ENCODE assay signal across 16 cellular contexts in the genomic region with DNA sequence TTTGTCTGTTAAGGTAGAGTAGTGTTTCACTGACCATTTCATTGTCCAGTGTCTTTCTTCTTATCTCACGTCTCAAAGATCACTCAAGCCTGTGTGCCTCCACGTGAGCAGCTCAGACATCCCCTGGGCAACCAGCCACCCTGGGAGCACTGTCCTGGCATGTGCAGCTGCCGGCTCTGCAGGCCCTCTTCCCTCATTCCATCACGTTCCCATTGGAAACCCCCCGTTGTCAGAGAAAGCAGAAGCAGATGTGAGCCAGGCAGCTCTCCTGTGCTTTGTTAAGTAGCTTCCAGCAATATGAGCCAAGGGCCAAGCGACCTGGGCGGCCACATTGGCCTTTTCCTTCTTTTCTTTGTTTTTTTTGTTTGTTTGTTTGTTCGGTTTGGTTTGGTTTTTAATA.
"Had no signal": no experiment of that assay in that cellular context is flagged by ENCODE, and none has a peak within 500 bp of the region (broad histone marks: within the 10 kb centered on the region; RNA-seq: fewer than 3 reads in every experiment).

No MANE protein-coding gene starts in this region.

- H3K27me3 ChIP-seq: cardiac muscle cell, esophagus squamous epithelium had no signal

- H3K27ac Mint-ChIP-seq: activated naive CD4-positive, alpha-beta T cell treated with anti-CD3 and anti-CD28 coated beads for 36 hours; activated naive CD8-positive, alpha-beta T cell treated with anti-CD3 and anti-CD28 coated beads, Interleukin-2, amount 50 U/mL, for 24 hours; activated T-helper 2 cell treated with anti-CD3 and anti-CD28 coated beads, Interferon-gamma antibody, Interleukin-2, Interleukin-4, amounts not matched to agents 10 μg/mL and 5 μg/mL and 100 μg/mL, durations not matched to agents 14 hours and 24 hours and 36 hours; natural killer cell treated with Interleukin-12 subunit alpha and Interleukin-12 subunit beta and Interleukin-15 and Interleukin-18, amount 100 ng/mL, for 72 hours; stimulated activated effector memory CD8-positive, alpha-beta T cell treated with anti-CD3 and anti-CD28 coated beads, Interleukin-12 subunit alpha, Interleukin-12 subunit beta, amount 100 ng/mL, for 72 hours had no signal

- H3K4me1 ChIP-seq: esophagus squamous epithelium, psoas muscle had no signal

- DNase-seq: activated CD4-positive, alpha-beta T cell treated with anti-CD3 and anti-CD28 coated beads, Interleukin-2, amount 50 U/mL, for 48 hours; activated CD4-positive, CD25-positive, alpha-beta regulatory T cell treated with anti-CD3 and anti-CD28 coated beads, Interleukin-2, amount 50 U/mL, for 72 hours; activated naive CD4-positive, alpha-beta T cell treated with anti-CD3 and anti-CD28 coated beads for 36 hours; activated naive CD8-positive, alpha-beta T cell treated with anti-CD3 and anti-CD28 coated beads, Interleukin-2, amount 50 U/mL, for 24 hours; activated T-cell treated with anti-CD3 and anti-CD28 coated beads, Interleukin-2, amount 50 U/mL, for 1 hour; aorta; effector CD4-positive, alpha-beta T cell; esophagus squamous epithelium; foreskin fibroblast; hippocampal formation; kidney; psoas muscle had no signal

- H3K9me3 Mint-ChIP-seq: activated naive CD4-positive, alpha-beta T cell treated with anti-CD3 and anti-CD28 coated beads for 36 hours; activated naive CD8-positive, alpha-beta T cell treated with anti-CD3 and anti-CD28 coated beads, Interleukin-2, amount 50 U/mL, for 24 hours; activated T-helper 2 cell treated with anti-CD3 and anti-CD28 coated beads, Interferon-gamma antibody, Interleukin-2, Interleukin-4, amounts not matched to agents 10 μg/mL and 5 μg/mL and 100 μg/mL, durations not matched to agents 14 hours and 24 hours and 36 hours; natural killer cell treated with Interleukin-12 subunit alpha and Interleukin-12 subunit beta and Interleukin-15 and Interleukin-18, amount 100 ng/mL, for 72 hours; stimulated activated effector memory CD8-positive, alpha-beta T cell treated with anti-CD3 and anti-CD28 coated beads, Interleukin-12 subunit alpha, Interleukin-12 subunit beta, amount 100 ng/mL, for 72 hours had no signal

- H3K4me3 Mint-ChIP-seq: activated naive CD4-positive, alpha-beta T cell treated with anti-CD3 and anti-CD28 coated beads for 36 hours; activated naive CD8-positive, alpha-beta T cell treated with anti-CD3 and anti-CD28 coated beads, Interleukin-2, amount 50 U/mL, for 24 hours; natural killer cell treated with Interleukin-12 subunit alpha and Interleukin-12 subunit beta and Interleukin-15 and Interleukin-18, amount 100 ng/mL, for 72 hours; stimulated activated effector memory CD8-positive, alpha-beta T cell treated with anti-CD3 and anti-CD28 coated beads, Interleukin-12 subunit alpha, Interleukin-12 subunit beta, amount 100 ng/mL, for 72 hours had no signal

- ATAC-seq: activated naive CD8-positive, alpha-beta T cell treated with anti-CD3 and anti-CD28 coated beads, Interleukin-2, amount 50 U/mL, for 24 hours; natural killer cell treated with Interleukin-12 subunit alpha and Interleukin-12 subunit beta and Interleukin-15 and Interleukin-18, amount 100 ng/mL, for 72 hours; psoas muscle had no signal

- H3K27ac ChIP-seq: cardiac muscle cell, esophagus squamous epithelium, psoas muscle had no signal

- H3K4me1 Mint-ChIP-seq: activated naive CD8-positive, alpha-beta T cell treated with anti-CD3 and anti-CD28 coated beads, Interleukin-2, amount 50 U/mL, for 24 hours; stimulated activated effector memory CD8-positive, alpha-beta T cell treated with anti-CD3 and anti-CD28 coated beads, Interleukin-12 subunit alpha, Interleukin-12 subunit beta, amount 100 ng/mL, for 72 hours had no signal

- H3K27me3 Mint-ChIP-seq: activated naive CD8-positive, alpha-beta T cell treated with anti-CD3 and anti-CD28 coated beads, Interleukin-2, amount 50 U/mL, for 24 hours had no signal

- H3K36me3 ChIP-seq: cardiac muscle cell, esophagus squamous epithelium had no signal

- H3K36me3 Mint-ChIP-seq: natural killer cell treated with Interleukin-12 subunit alpha and Interleukin-12 subunit beta and Interleukin-15 and Interleukin-18, amount 100 ng/mL, for 72 hours; stimulated activated effector memory CD8-positive, alpha-beta T cell treated with anti-CD3 and anti-CD28 coated beads, Interleukin-12 subunit alpha, Interleukin-12 subunit beta, amount 100 ng/mL, for 72 hours had no signal

- H3K9me3 ChIP-seq: esophagus squamous epithelium, psoas muscle had no signal

- H3K4me3 ChIP-seq: cardiac muscle cell, esophagus squamous epithelium, psoas muscle had no signal
